Comparison of ENCODE assay signal across 1 cellular context in genomic region chr1:26181586-26182371, GRCh38.
TF ChIP-seq lines count a peak whose summit lies in the region.

No MANE protein-coding gene starts in this region.

TF ChIP-seq in SK-N-SH, 30 proteins besides CTCF, POLR2A, EP300 and RAD21:
- TF ChIP-seq JUND (IDR thresholded peaks at IDR 0.05), result no peak
- no peak for TF ChIP-seq NRF1 (IDR thresholded peaks at IDR 0.05; ENCODE audit: low read depth, low read length)
